Comparison of ENCODE assay signal across 8 cellular contexts in the genomic region with DNA sequence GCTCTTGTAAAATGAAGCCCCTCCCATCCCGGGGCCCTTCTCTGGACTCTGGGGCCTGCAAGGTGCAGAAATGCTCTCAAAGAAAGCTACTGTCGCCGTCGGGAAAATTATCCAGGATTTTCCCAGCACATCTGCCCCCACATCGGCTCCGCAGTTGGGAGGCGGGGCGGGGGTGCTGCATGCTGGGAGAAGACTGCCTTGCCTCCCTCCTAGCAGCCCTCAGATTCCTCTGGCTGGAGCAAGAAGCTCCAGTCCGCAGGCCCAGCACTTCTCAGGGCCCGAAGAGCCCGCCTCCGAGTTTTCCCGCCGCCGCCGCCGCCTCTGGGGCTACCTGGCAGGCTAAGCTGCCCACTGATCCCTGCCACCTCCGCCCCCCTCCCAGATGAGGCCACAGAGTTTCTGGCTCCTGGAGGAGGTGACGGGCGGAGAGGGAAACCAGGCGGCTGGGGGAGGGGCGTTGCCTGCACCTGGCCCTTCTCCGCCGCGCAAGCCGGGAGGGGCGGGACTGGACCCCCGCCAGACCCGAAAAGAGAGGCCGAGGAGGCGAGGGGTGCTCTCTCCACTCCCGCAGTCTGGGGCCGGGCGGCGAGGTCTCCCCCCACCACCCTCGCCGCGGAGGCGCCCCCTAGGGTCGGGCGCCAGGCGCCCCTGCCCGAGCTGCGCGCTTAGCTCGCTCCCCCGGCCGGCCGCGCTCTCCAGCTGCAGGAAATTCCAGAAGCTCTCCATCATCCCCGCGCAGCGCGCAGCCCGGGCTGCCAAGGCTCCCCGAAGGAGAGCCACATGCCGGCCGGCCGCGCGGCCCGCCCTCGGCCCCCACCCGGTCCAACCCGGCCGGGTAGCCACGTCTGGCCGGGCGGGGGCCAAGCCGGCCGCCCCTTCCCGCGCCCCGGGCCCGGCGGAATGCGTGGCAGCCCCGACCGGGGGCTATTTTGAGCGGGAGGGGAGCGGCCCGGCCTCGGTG. TPM values are rescaled to one million over a fixed set of nuclear protein-coding genes. Genes with fewer than 3 reads are reported as not detected.
DNase-seq lines count a peak whose midpoint lies in the region; ATAC-seq, FAIRE-seq and TF ChIP-seq lines count a peak whose summit lies in the region.

No MANE protein-coding gene starts in this region.

- no peak for FAIRE-seq in K562 (lab: Jason Lieb, UNC)

- no TSS peak for BruUV-seq in K562 (replicated peaks; lab: Mats Ljungman, UMichigan)

- peak overlapping the region; percentile 23 for H3K4me3 ChIP-seq in K562
- peak overlapping the region; percentile 42 for H3K4me3 ChIP-seq in iPS-18a (ENCODE audit: low read length)
- peak overlapping the region; percentile 52 for H3K4me3 ChIP-seq in skeletal muscle satellite cell (ENCODE audit: low read length)

- peak overlapping the region; percentile 35; the same call in 1 of the 3 replicates for H3K27ac ChIP-seq in K562 (ENCODE audit: extremely low read depth, low read depth, low read length)
- peak overlapping the region; percentile 28 for H3K27ac ChIP-seq in iPS-18a (ENCODE audit: low read length)

- no peaks in the 10 kb centered on the region for H3K27me3 Mint-ChIP-seq in activated naive CD8-positive, alpha-beta T cell treated with anti-CD3 and anti-CD28 coated beads, Interleukin-2, amount 50 U/mL, for 24 hours

- H3K4me3 Mint-ChIP-seq in activated naive CD8-positive, alpha-beta T cell treated with anti-CD3 and anti-CD28 coated beads, Interleukin-2, amount 50 U/mL, for 24 hours: no peak overlapping the region

- no peak for TF ChIP-seq POLR2A in K562 (conservative IDR thresholded peaks at IDR 0.05)

- WGBS in K562 (ENCODE audit: insufficient coverage, low coverage, missing lambda C conversion rate): 44% methylated on average over 31 of the region's 83 CpGs

- no peak for TF ChIP-seq EP300 in K562 (IDR thresholded peaks at IDR 0.05; ENCODE audit: low read length)

- in situ Hi-C loops in K562 (cut with MboI): no loop called here

- peaks cover 29% of the 10 kb centered on the region for H4K20me1 ChIP-seq in K562 (replicated peaks; ENCODE audit: control insufficient read depth, insufficient read depth, low read length)

- no peaks in the 10 kb centered on the region for H3K27me3 ChIP-seq in K562 (ENCODE audit: control insufficient read depth in 2 of 2, insufficient read depth in 2 of 2, low read length in 2 of 2)
- no peaks in the 10 kb centered on the region for H3K27me3 ChIP-seq in iPS-18a (ENCODE audit: control insufficient read depth, insufficient read depth, low read length)
- no peaks in the 10 kb centered on the region for H3K27me3 ChIP-seq in skeletal muscle satellite cell (ENCODE audit: control insufficient read depth, insufficient read depth, low read length)

- ATAC-seq in K562: peak; percentile 36
- ATAC-seq in activated naive CD8-positive, alpha-beta T cell treated with anti-CD3 and anti-CD28 coated beads, Interleukin-2, amount 50 U/mL, for 24 hours: no peak

- H3K4me1 Mint-ChIP-seq in activated naive CD8-positive, alpha-beta T cell treated with anti-CD3 and anti-CD28 coated beads, Interleukin-2, amount 50 U/mL, for 24 hours: peaks cover 15% of the 10 kb centered on the region

- peaks cover 9% of the 10 kb centered on the region; the same call in 1 of the 3 replicates for H3K36me3 ChIP-seq in K562 (ENCODE audit: control insufficient read depth, insufficient read depth, low read length)
- H3K36me3 ChIP-seq in iPS-18a (ENCODE audit: control insufficient read depth, low read depth, low read length): no peaks in the 10 kb centered on the region
- H3K36me3 ChIP-seq in skeletal muscle satellite cell (ENCODE audit: insufficient read depth, low read length): no peaks in the 10 kb centered on the region

- peak overlapping the region in 1 of 2 experiments; percentile 84; a peak in 2 of 4 replicates for H3K9ac ChIP-seq in K562 (ENCODE audit: insufficient read depth in 1 of 2, low read depth in 2 of 2, low read length in 2 of 2)
- H3K9ac ChIP-seq in iPS-18a (ENCODE audit: low read length): peak overlapping the region; percentile 56
- H3K9ac ChIP-seq in skeletal muscle satellite cell (ENCODE audit: low read depth, low read length): peak overlapping the region; percentile 65

- H3K9me3 ChIP-seq in K562 (replicated peaks; ENCODE audit: control insufficient read depth, insufficient read depth, low read depth, low read length) (no peaks in the 10 kb centered on the region), iPS-18a (ENCODE audit: control insufficient read depth, low read depth, low read length) (no peaks in the 10 kb centered on the region), skeletal muscle satellite cell (replicated peaks; ENCODE audit: low read length) (no peaks in the 10 kb centered on the region)

- CTCF ChIA-PET in K562 (lab: Yijun Ruan, JAX; ENCODE audit: low intra/inter-chr PET ratio): no interaction called here

- POLR2A ChIA-PET in K562 (lab: Yijun Ruan, JAX): interaction anchor here (0.6 to 1.0 kb wide), 3 partner anchors 12 to 23 kb away, joined by 3 to 4 read pairs (median 3); no protein-coding TSS in a partner anchor

- peaks cover 82% of the 10 kb centered on the region for H3K79me2 ChIP-seq in K562 (ENCODE audit: control insufficient read depth, insufficient read depth, low read length)

- DNase-seq in AG20443 (ENCODE audit: low spot score) (peak; percentile 94), NCI-H1105 (lab: John Stamatoyannopoulos, UW) (peak; percentile 92), K562 (ENCODE audit: extremely low read depth in 1 of 4, low spot score in 3 of 4) (peak; percentile 57 to 74 (median 65)), HUDEP-2 (lab: John Stamatoyannopoulos, UW; ENCODE audit: unreplicated experiment in 76 of 76) (no peak), HPDE6-E6E7 (ENCODE audit: extremely low spot score) (no peak)
- DNase-seq in activated naive CD8-positive, alpha-beta T cell treated with anti-CD3 and anti-CD28 coated beads, Interleukin-2, amount 50 U/mL, for 24 hours: no peak

- H3K9me3 Mint-ChIP-seq in activated naive CD8-positive, alpha-beta T cell treated with anti-CD3 and anti-CD28 coated beads, Interleukin-2, amount 50 U/mL, for 24 hours: no peaks in the 10 kb centered on the region

- intact Hi-C loops in K562 (cut with micrococcal nuclease): no loop called here

- peaks cover 45 to 58% of the 10 kb centered on the region in 2 experiments for H3K4me1 ChIP-seq in K562 (replicated peaks in 1 of 2; ENCODE audit: control insufficient read depth in 2 of 2, insufficient read depth in 2 of 2, low read length in 2 of 2)
- peaks cover 46% of the 10 kb centered on the region for H3K4me1 ChIP-seq in iPS-18a (ENCODE audit: control insufficient read depth, low read depth, low read length)
- peaks cover 63% of the 10 kb centered on the region for H3K4me1 ChIP-seq in skeletal muscle satellite cell (ENCODE audit: control insufficient read depth, insufficient read depth, low read length)

- H3K4me2 ChIP-seq in K562 (ENCODE audit: insufficient read depth, low read length): peak overlapping the region; percentile 40; the same call in 1 of the 2 replicates
- peak overlapping the region; percentile 80 for H3K4me2 ChIP-seq in skeletal muscle satellite cell (ENCODE audit: low read length)

- no peak for TF ChIP-seq RAD21 in K562 (CRISPR knock-in tag; conservative IDR thresholded peaks at IDR 0.05 in 1 of 2, IDR thresholded peaks at IDR 0.05 in 1 of 2)

- no peak overlapping the region for H3K27ac Mint-ChIP-seq in activated naive CD8-positive, alpha-beta T cell treated with anti-CD3 and anti-CD28 coated beads, Interleukin-2, amount 50 U/mL, for 24 hours

- H2AFZ ChIP-seq in K562 (ENCODE audit: low read depth, low read length): peak overlapping the region; percentile 18; the same call in 1 of the 2 replicates

- no peaks in the 10 kb centered on the region for H3K36me3 Mint-ChIP-seq in activated naive CD8-positive, alpha-beta T cell treated with anti-CD3 and anti-CD28 coated beads, Interleukin-2, amount 50 U/mL, for 24 hours (ENCODE audit: low read depth)

- peak; percentile 36 to 63 (median 40); a peak in 3 of 6 replicates for TF ChIP-seq CTCF in K562 (IDR thresholded peaks at IDR 0.05 in 2 of 3, conservative IDR thresholded peaks at IDR 0.05 in 1 of 3; ENCODE audit: insufficient read depth in 2 of 3, low read depth in 1 of 3, low read length in 3 of 3)

- no peaks in the 10 kb centered on the region for H3K9me1 ChIP-seq in K562 (ENCODE audit: control insufficient read depth, insufficient read depth, low read length)

RNA-seq across cellular contexts. Expression of a gene that starts 28.8 kb away (rescaled TPM):
- 62.5 and 101 TPM in 2 replicates for total RNA-seq in K562 (2011; cell fraction: chromatin; rRNA removed; ENCODE audit: low replicate concordance)
- 36.7 and 38.9 TPM in 2 replicates for total RNA-seq in K562 (2011; cell fraction: nucleolus; rRNA removed)
- 49.2 and 72.8 TPM in 2 replicates for total RNA-seq in K562 (2011; cell fraction: nucleoplasm; rRNA removed)
- total RNA-seq in K562 (2014; rRNA removed) (7.9 and 12.5 TPM in 2 replicates), K562 (2014; rRNA removed; fragmentation: Illumina TruSeq; extraction: Trizol) (3.6 and 4.6 TPM in 2 replicates), K562 (2015; rRNA removed; fragmentation: Illumina TruSeq; extraction: Trizol) (4.7 and 4.8 TPM in 2 replicates), K562 (2021) (36.4 and 37.8 TPM in 2 replicates)
- polyA plus RNA-seq in K562 (2011; rRNA removed) (3.1 and 4.2 TPM in 2 replicates), K562 (2014; fragmentation: Illumina TruSeq; extraction: Trizol) (5.4 and 9.5 TPM in 2 replicates), K562 (2014; fragmentation: Nextera tagmentation; extraction: Ambion mirVana) (under 1 TPM; 0.21 to 0.59 TPM), K562 (2014; rRNA removed) (8.5 and 9.0 TPM in 2 replicates)
- polyA plus RNA-seq in K562 (2011; cell fraction: cytosol; rRNA removed): 2.3 and 3.9 TPM in 2 replicates
- 13.3 and 21.8 TPM in 2 replicates for polyA plus RNA-seq in K562 (2011; cell fraction: nucleus; rRNA removed)
- 13.7 and 18.2 TPM in 2 replicates for polyA plus RNA-seq in K562 (2012)
- 3.7 and 9.1 TPM in 2 replicates for polyA minus RNA-seq in K562 (2011; rRNA and poly(A)+ RNA removed)
- 12.2 and 15.2 TPM in 2 replicates for polyA minus RNA-seq in K562 (2011; cell fraction: cytosol; rRNA and poly(A)+ RNA removed)
- 10.6 and 11.6 TPM in 2 replicates for polyA minus RNA-seq in K562 (2011; cell fraction: nucleus; rRNA and poly(A)+ RNA removed)
- 11.6 and 11.9 TPM in 2 replicates for total RNA-seq in skeletal muscle satellite cell (2012; rRNA removed)

RNA-seq across cellular contexts. Expression of a gene that starts 59.8 kb away (rescaled TPM):
- total RNA-seq in K562 (2011; cell fraction: chromatin; rRNA removed; ENCODE audit: low replicate concordance): not detected in 2 replicates
- not detected in 2 replicates for total RNA-seq in K562 (2011; cell fraction: nucleolus; rRNA removed)
- not detected in 2 replicates for total RNA-seq in K562 (2011; cell fraction: nucleoplasm; rRNA removed)
- total RNA-seq in K562 (2014; rRNA removed) (not detected in 2 replicates), K562 (2014; rRNA removed; fragmentation: Illumina TruSeq; extraction: Trizol) (not detected in 2 replicates), K562 (2015; rRNA removed; fragmentation: Illumina TruSeq; extraction: Trizol) (not detected in 2 replicates), K562 (2021) (0.11 and 0.38 TPM in 2 replicates)
- polyA plus RNA-seq in K562 (2011; rRNA removed) (0.04 TPM in 1 of 2 replicates, not detected in the other), K562 (2014; fragmentation: Illumina TruSeq; extraction: Trizol) (not detected in 2 replicates), K562 (2014; fragmentation: Nextera tagmentation; extraction: Ambion mirVana) (not detected), K562 (2014; rRNA removed) (not detected in 2 replicates)
- polyA plus RNA-seq in K562 (2011; cell fraction: cytosol; rRNA removed): 0.06 TPM in 1 of 2 replicates, not detected in the other
- polyA plus RNA-seq in K562 (2011; cell fraction: nucleus; rRNA removed): 0.20 TPM in 1 of 2 replicates, not detected in the other
- polyA plus RNA-seq in K562 (2012): not detected in 2 replicates
- not detected in 2 replicates for polyA minus RNA-seq in K562 (2011; rRNA and poly(A)+ RNA removed)
- polyA minus RNA-seq in K562 (2011; cell fraction: cytosol; rRNA and poly(A)+ RNA removed): not detected in 2 replicates
- not detected in 2 replicates for polyA minus RNA-seq in K562 (2011; cell fraction: nucleus; rRNA and poly(A)+ RNA removed)
- not detected in 2 replicates for total RNA-seq in skeletal muscle satellite cell (2012; rRNA removed)

Comparison
In these comparisons a context has a peak if more than half of its experiments do, and no peak if none do; other contexts are left out.
1. DNase-seq: peak in AG20443 (single experiment), NCI-H1105 (single experiment) and K562 (4 of 4); none in activated naive CD8-positive, alpha-beta T cell treated with anti-CD3 and anti-CD28 coated beads, Interleukin-2, amount 50 U/mL, for 24 hours (single experiment), HUDEP-2 (0 of 76) and HPDE6-E6E7 (single experiment).
2. Peak in every context shown above with its lines, with median percentiles within 50 percentile points of each other: H3K4me3 ChIP-seq.